19 cellular contexts compared by ENCODE assay signal in the genomic region with DNA sequence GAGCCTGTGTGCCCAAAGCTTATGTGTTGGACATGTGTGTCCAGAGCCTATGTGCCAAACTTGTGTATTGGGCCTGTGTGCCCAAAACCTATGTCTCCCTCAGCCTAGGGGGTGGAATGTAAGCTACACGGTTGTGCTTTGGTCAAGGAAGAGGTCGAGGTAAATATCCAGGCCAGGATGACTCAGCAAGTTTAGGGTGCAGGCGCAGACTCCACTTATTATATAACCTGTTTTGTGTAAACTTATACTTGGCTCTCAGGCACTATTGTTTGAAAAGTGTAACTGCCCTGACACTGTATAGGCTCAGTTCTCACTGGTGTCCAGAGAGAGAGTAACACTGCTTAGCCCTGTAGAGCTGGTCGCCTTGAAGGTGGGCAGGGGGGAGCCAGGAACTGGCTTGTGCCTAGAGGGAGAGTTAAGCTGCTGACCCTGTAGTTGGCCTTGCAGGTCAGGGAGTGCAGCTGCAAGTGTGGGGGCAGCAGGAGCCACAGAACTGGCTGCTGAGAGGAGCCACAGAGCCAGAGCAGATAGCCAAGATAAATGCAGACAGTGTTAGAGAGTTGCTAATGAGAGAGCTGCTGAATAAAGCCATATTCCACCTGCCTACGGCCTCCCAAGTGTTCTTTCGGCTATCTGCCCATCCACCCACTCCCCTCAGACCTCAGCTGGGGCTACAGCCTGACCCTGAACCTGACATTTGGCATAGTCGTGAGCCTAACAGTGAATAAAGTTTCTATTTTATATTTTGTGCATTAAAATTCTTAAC.
DNase-seq lines count a peak whose midpoint lies in the region; ATAC-seq and TF ChIP-seq lines count a peak whose summit lies in the region.
"Had no signal": no experiment of that assay in that cellular context is flagged by ENCODE, and none has a peak within 500 bp of the region (broad histone marks: within the 10 kb centered on the region; RNA-seq: fewer than 3 reads in every experiment).

No MANE protein-coding gene starts in this region.

- ATAC-seq in esophagus mucosa (peak; percentile 11), sciatic nerve (peak; percentile 30), HG03097 (IDR thresholded peaks at IDR 0.05; ENCODE audit: low FRiP score, unreplicated experiment) (no peak), GM18867 (IDR thresholded peaks at IDR 0.05; ENCODE audit: unreplicated experiment) (no peak)
- ATAC-seq in activated CD4-positive, CD25-positive, alpha-beta regulatory T cell treated with anti-CD3 and anti-CD28 coated beads, Interleukin-2, amount 50 U/mL, for 24 hours, result no peak
- ATAC-seq: left lung, T-cell had no signal

- H3K4me3 ChIP-seq in NB4 (ENCODE audit: low read depth, low read length), result no peak overlapping the region
- H3K4me3 ChIP-seq: left lung, prostate gland had no signal

- TF ChIP-seq CTCF in NB4 (IDR thresholded peaks at IDR 0.05; ENCODE audit: low read depth, low read length), result no peak

- intact Hi-C loops in sciatic nerve (cut with DNase I), result no loop called here

- TF ChIP-seq POLR2A in NB4 (IDR thresholded peaks at IDR 0.05; ENCODE audit: extremely low read depth, insufficient read length), result no peak

- DNase-seq in NCI-H748 (lab: John Stamatoyannopoulos, UW; ENCODE audit: unreplicated experiment) (peak; percentile 29), NCI-H748 treated with DMSO at 0.1 percent for 48 hours (lab: John Stamatoyannopoulos, UW) (no peak), NB4 (ENCODE audit: low read depth) (peak; percentile 15), sciatic nerve (ENCODE audit: low spot score) (no peak)
- DNase-seq: activated CD4-positive, alpha-beta T cell treated with anti-CD3 and anti-CD28 coated beads, Interleukin-2, amount 50 U/mL, for 1 hour; activated CD8-positive, alpha-beta memory T cell treated with anti-CD3 and anti-CD28 coated beads, Interleukin-2, amount 50 U/mL, for 48 hours; activated gamma-delta T cell; DMS153; Karpas-422; left lung; NCI-H1417; Right ventricle myocardium superior; stimulated activated CD4-positive, alpha-beta T cell treated with anti-CD3 and anti-CD28 coated beads, Interleukin-4, amount 100 ng/mL, for 24 hours; T-cell had no signal

Comparison
In these comparisons a context has a peak if more than half of its experiments do, and no peak if none do; other contexts are left out.
1. DNase-seq: peak in NCI-H748 (single experiment) and NB4 (single experiment); none in NCI-H748 treated with DMSO at 0.1 percent for 48 hours (single experiment) and sciatic nerve (single experiment).
2. ATAC-seq: peak in esophagus mucosa (single experiment) and sciatic nerve (single experiment); none in HG03097 (single experiment), activated CD4-positive, CD25-positive, alpha-beta regulatory T cell treated with anti-CD3 and anti-CD28 coated beads, Interleukin-2, amount 50 U/mL, for 24 hours (0 of 2) and GM18867 (single experiment).